In genomic region chr7:139660317-139661042, GRCh38 we compare ENCODE assay signal across 14 cellular contexts.
A peak's percentile ranks its signal among the peaks of the same experiment; 100 is the strongest.
DNase-seq lines count a peak whose midpoint lies in the region; ATAC-seq and TF ChIP-seq lines count a peak whose summit lies in the region.
"Had no signal": no experiment of that assay in that cellular context is flagged by ENCODE, and none has a peak within 500 bp of the region (broad histone marks: within the 10 kb centered on the region; RNA-seq: fewer than 3 reads in every experiment).

No MANE protein-coding gene starts in this region.

- H3K27ac ChIP-seq in ACC112 (ENCODE audit: low read depth, low read length): peak overlapping the region; percentile 14; the same call in 1 of the 2 replicates
- peak overlapping the region; percentile 43 for H3K27ac ChIP-seq in foreskin keratinocyte
- H3K27ac ChIP-seq: brain microvascular endothelial cell had no signal

- H3K4me1 Mint-ChIP-seq in natural killer cell treated with Interleukin-12 subunit alpha and Interleukin-12 subunit beta and Interleukin-15 and Interleukin-18, amount 100 ng/mL, for 72 hours (ENCODE audit: low read depth in 2 of 2): peaks cover 81 to 87% of the 10 kb centered on the region in 2 donors
- peaks cover 45% of the 10 kb centered on the region for H3K4me1 Mint-ChIP-seq in activated T-helper 1 cell treated with anti-CD3 and anti-CD28 coated beads, Interleukin-12 subunit alpha, Interleukin-12 subunit beta, Interleukin-2, Interleukin-4 antibody, amounts not matched to agents 30 ng/mL and 10 ng/mL and 1 ng/mL, durations not matched to agents 14 hours and 24 hours and 36 hours (ENCODE audit: low read depth)
- peaks cover 18% of the 10 kb centered on the region for H3K4me1 Mint-ChIP-seq in activated T-cell treated with anti-CD3 and anti-CD28 coated beads, Interleukin-2, amount 50 U/mL, for 72 hours (ENCODE audit: low read depth)
- H3K4me1 Mint-ChIP-seq in activated naive CD8-positive, alpha-beta T cell treated with anti-CD3 and anti-CD28 coated beads, Interleukin-2, amount 50 U/mL, for 24 hours: peaks cover 27% of the 10 kb centered on the region

- peaks cover 5% of the 10 kb centered on the region for H3K9me3 Mint-ChIP-seq in natural killer cell treated with Interleukin-12 subunit alpha and Interleukin-12 subunit beta and Interleukin-15 and Interleukin-18, amount 100 ng/mL, for 72 hours
- no peaks in the 10 kb centered on the region for H3K9me3 Mint-ChIP-seq in activated T-helper 1 cell treated with anti-CD3 and anti-CD28 coated beads, Interleukin-12 subunit alpha, Interleukin-12 subunit beta, Interleukin-2, Interleukin-4 antibody, amounts not matched to agents 30 ng/mL and 10 ng/mL and 1 ng/mL, durations not matched to agents 14 hours and 24 hours and 36 hours
- no peaks in the 10 kb centered on the region for H3K9me3 Mint-ChIP-seq in activated T-cell treated with anti-CD3 and anti-CD28 coated beads, Interleukin-2, amount 50 U/mL, for 72 hours
- no peaks in the 10 kb centered on the region for H3K9me3 Mint-ChIP-seq in activated naive CD8-positive, alpha-beta T cell treated with anti-CD3 and anti-CD28 coated beads, Interleukin-2, amount 50 U/mL, for 24 hours
- H3K9me3 Mint-ChIP-seq: activated CD8-positive, alpha-beta T cell treated with anti-CD3 and anti-CD28 coated beads for 36 hours; HFFc6 had no signal

- intact Hi-C loops in activated T-helper 1 cell treated with anti-CD3 and anti-CD28 coated beads, Interleukin-12 subunit alpha, Interleukin-12 subunit beta, Interleukin-2, Interleukin-4 antibody, amounts not matched to agents 30 ng/mL and 10 ng/mL and 1 ng/mL, durations not matched to agents 14 hours and 24 hours and 36 hours (cut with micrococcal nuclease): no loop called here

- peak overlapping the region; percentile 46 to 68 for H3K27ac Mint-ChIP-seq in natural killer cell treated with Interleukin-12 subunit alpha and Interleukin-12 subunit beta and Interleukin-15 and Interleukin-18, amount 100 ng/mL, for 72 hours
- no peak overlapping the region for H3K27ac Mint-ChIP-seq in activated T-helper 1 cell treated with anti-CD3 and anti-CD28 coated beads, Interleukin-12 subunit alpha, Interleukin-12 subunit beta, Interleukin-2, Interleukin-4 antibody, amounts not matched to agents 30 ng/mL and 10 ng/mL and 1 ng/mL, durations not matched to agents 14 hours and 24 hours and 36 hours
- H3K27ac Mint-ChIP-seq in activated T-cell treated with anti-CD3 and anti-CD28 coated beads, Interleukin-2, amount 50 U/mL, for 72 hours: no peak overlapping the region
- H3K27ac Mint-ChIP-seq in activated naive CD8-positive, alpha-beta T cell treated with anti-CD3 and anti-CD28 coated beads, Interleukin-2, amount 50 U/mL, for 24 hours: no peak overlapping the region
- H3K27ac Mint-ChIP-seq: activated CD8-positive, alpha-beta T cell treated with anti-CD3 and anti-CD28 coated beads for 36 hours; HFFc6 had no signal

- peaks cover 6% of the 10 kb centered on the region for H3K36me3 ChIP-seq in ACC112 (ENCODE audit: insufficient read depth, low read length)
- H3K36me3 ChIP-seq: brain microvascular endothelial cell had no signal

- H3K79me2 ChIP-seq in ACC112 (ENCODE audit: control insufficient read depth, insufficient read depth, low read length, unreplicated experiment): peaks cover 96% of the 10 kb centered on the region

- H2AFZ ChIP-seq in ACC112 (ENCODE audit: low read length, unreplicated experiment): no peak overlapping the region

- no peak overlapping the region for H3K4me3 ChIP-seq in ACC112 (ENCODE audit: low read depth, low read length)

- TF ChIP-seq CTCF in foreskin keratinocyte (conservative IDR thresholded peaks at IDR 0.05): no peak

- peak; percentile 9 for ATAC-seq in foreskin keratinocyte
- ATAC-seq in natural killer cell treated with Interleukin-12 subunit alpha and Interleukin-12 subunit beta and Interleukin-15 and Interleukin-18, amount 100 ng/mL, for 72 hours: no peak
- no peak for ATAC-seq in activated T-cell treated with anti-CD3 and anti-CD28 coated beads, Interleukin-2, amount 50 U/mL, for 72 hours (replicated peaks in 1 of 2)
- ATAC-seq in activated naive CD8-positive, alpha-beta T cell treated with anti-CD3 and anti-CD28 coated beads, Interleukin-2, amount 50 U/mL, for 24 hours: no peak
- ATAC-seq: activated CD8-positive, alpha-beta T cell treated with anti-CD3 and anti-CD28 coated beads for 36 hours had no signal

- no peaks in the 10 kb centered on the region for H3K27me3 ChIP-seq in ACC112 (ENCODE audit: insufficient read depth, low read length)
- no peaks in the 10 kb centered on the region for H3K27me3 ChIP-seq in foreskin keratinocyte
- H3K27me3 ChIP-seq: brain microvascular endothelial cell had no signal

- H3K4me1 ChIP-seq in ACC112 (ENCODE audit: control insufficient read depth, insufficient read depth, low read length, unreplicated experiment) (peaks cover 47% of the 10 kb centered on the region), foreskin keratinocyte (peaks cover 21% of the 10 kb centered on the region)

- no peak overlapping the region for H3K4me3 Mint-ChIP-seq in natural killer cell treated with Interleukin-12 subunit alpha and Interleukin-12 subunit beta and Interleukin-15 and Interleukin-18, amount 100 ng/mL, for 72 hours
- no peak overlapping the region for H3K4me3 Mint-ChIP-seq in activated T-helper 1 cell treated with anti-CD3 and anti-CD28 coated beads, Interleukin-12 subunit alpha, Interleukin-12 subunit beta, Interleukin-2, Interleukin-4 antibody, amounts not matched to agents 30 ng/mL and 10 ng/mL and 1 ng/mL, durations not matched to agents 14 hours and 24 hours and 36 hours
- no peak overlapping the region for H3K4me3 Mint-ChIP-seq in activated T-cell treated with anti-CD3 and anti-CD28 coated beads, Interleukin-2, amount 50 U/mL, for 72 hours
- no peak overlapping the region for H3K4me3 Mint-ChIP-seq in activated naive CD8-positive, alpha-beta T cell treated with anti-CD3 and anti-CD28 coated beads, Interleukin-2, amount 50 U/mL, for 24 hours
- H3K4me3 Mint-ChIP-seq: activated CD8-positive, alpha-beta T cell treated with anti-CD3 and anti-CD28 coated beads for 36 hours; HFFc6 had no signal

- H3K27me3 Mint-ChIP-seq in natural killer cell treated with Interleukin-12 subunit alpha and Interleukin-12 subunit beta and Interleukin-15 and Interleukin-18, amount 100 ng/mL, for 72 hours: no peaks in the 10 kb centered on the region
- H3K27me3 Mint-ChIP-seq in activated T-helper 1 cell treated with anti-CD3 and anti-CD28 coated beads, Interleukin-12 subunit alpha, Interleukin-12 subunit beta, Interleukin-2, Interleukin-4 antibody, amounts not matched to agents 30 ng/mL and 10 ng/mL and 1 ng/mL, durations not matched to agents 14 hours and 24 hours and 36 hours (ENCODE audit: insufficient read depth): no peaks in the 10 kb centered on the region
- no peaks in the 10 kb centered on the region for H3K27me3 Mint-ChIP-seq in activated T-cell treated with anti-CD3 and anti-CD28 coated beads, Interleukin-2, amount 50 U/mL, for 72 hours (ENCODE audit: low read depth)
- H3K27me3 Mint-ChIP-seq in activated naive CD8-positive, alpha-beta T cell treated with anti-CD3 and anti-CD28 coated beads, Interleukin-2, amount 50 U/mL, for 24 hours: no peaks in the 10 kb centered on the region
- H3K27me3 Mint-ChIP-seq: activated CD8-positive, alpha-beta T cell treated with anti-CD3 and anti-CD28 coated beads for 36 hours had no signal

- DNase-seq in SW480 (ENCODE audit: low spot score): peak; percentile 69
- DNase-seq in foreskin keratinocyte: peak in 1 of 2 donors; percentile 67
- no peak for DNase-seq in natural killer cell treated with Interleukin-12 subunit alpha and Interleukin-12 subunit beta and Interleukin-15 and Interleukin-18, amount 100 ng/mL, for 72 hours (ENCODE audit: low spot score)
- no peak for DNase-seq in activated T-helper 1 cell treated with anti-CD3 and anti-CD28 coated beads, Interleukin-12 subunit alpha, Interleukin-12 subunit beta, Interleukin-2, Interleukin-4 antibody, amounts not matched to agents 30 ng/mL and 10 ng/mL and 1 ng/mL, durations not matched to agents 14 hours and 24 hours and 36 hours (ENCODE audit: low spot score)
- DNase-seq in activated T-cell treated with anti-CD3 and anti-CD28 coated beads, Interleukin-2, amount 50 U/mL, for 72 hours: no peak
- DNase-seq in NCI-H510A treated with DMSO at 0.1 percent for 48 hours (lab: John Stamatoyannopoulos, UW): no peak
- no peak for DNase-seq in activated naive CD8-positive, alpha-beta T cell treated with anti-CD3 and anti-CD28 coated beads, Interleukin-2, amount 50 U/mL, for 24 hours
- DNase-seq: activated CD8-positive, alpha-beta T cell treated with anti-CD3 and anti-CD28 coated beads for 36 hours; brain microvascular endothelial cell; foreskin fibroblast; HFFc6; NCI-H510A; stimulated activated CD4-positive, alpha-beta T cell treated with anti-CD3 and anti-CD28 coated beads, Interleukin-1b, Interleukin-23, amount 100 ng/mL, for 48 hours had no signal

- H3K36me3 Mint-ChIP-seq in natural killer cell treated with Interleukin-12 subunit alpha and Interleukin-12 subunit beta and Interleukin-15 and Interleukin-18, amount 100 ng/mL, for 72 hours: peaks cover 25% of the 10 kb centered on the region
- peaks cover 6% of the 10 kb centered on the region for H3K36me3 Mint-ChIP-seq in activated T-helper 1 cell treated with anti-CD3 and anti-CD28 coated beads, Interleukin-12 subunit alpha, Interleukin-12 subunit beta, Interleukin-2, Interleukin-4 antibody, amounts not matched to agents 30 ng/mL and 10 ng/mL and 1 ng/mL, durations not matched to agents 14 hours and 24 hours and 36 hours (ENCODE audit: low read depth)
- H3K36me3 Mint-ChIP-seq in activated T-cell treated with anti-CD3 and anti-CD28 coated beads, Interleukin-2, amount 50 U/mL, for 72 hours (ENCODE audit: insufficient read depth in 2 of 2): no peaks in the 10 kb centered on the region
- H3K36me3 Mint-ChIP-seq in activated naive CD8-positive, alpha-beta T cell treated with anti-CD3 and anti-CD28 coated beads, Interleukin-2, amount 50 U/mL, for 24 hours (ENCODE audit: low read depth): peaks cover 7% of the 10 kb centered on the region

Comparison
In these comparisons a context has a peak if more than half of its experiments do, and no peak if none do; other contexts are left out.
1. H3K27ac Mint-ChIP-seq: peak in natural killer cell treated with Interleukin-12 subunit alpha and Interleukin-12 subunit beta and Interleukin-15 and Interleukin-18, amount 100 ng/mL, for 72 hours (2 of 2); none in activated T-helper 1 cell treated with anti-CD3 and anti-CD28 coated beads, Interleukin-12 subunit alpha, Interleukin-12 subunit beta, Interleukin-2, Interleukin-4 antibody, amounts not matched to agents 30 ng/mL and 10 ng/mL and 1 ng/mL, durations not matched to agents 14 hours and 24 hours and 36 hours (single experiment), activated T-cell treated with anti-CD3 and anti-CD28 coated beads, Interleukin-2, amount 50 U/mL, for 72 hours (single experiment) and activated naive CD8-positive, alpha-beta T cell treated with anti-CD3 and anti-CD28 coated beads, Interleukin-2, amount 50 U/mL, for 24 hours (single experiment).